In the genomic region with DNA sequence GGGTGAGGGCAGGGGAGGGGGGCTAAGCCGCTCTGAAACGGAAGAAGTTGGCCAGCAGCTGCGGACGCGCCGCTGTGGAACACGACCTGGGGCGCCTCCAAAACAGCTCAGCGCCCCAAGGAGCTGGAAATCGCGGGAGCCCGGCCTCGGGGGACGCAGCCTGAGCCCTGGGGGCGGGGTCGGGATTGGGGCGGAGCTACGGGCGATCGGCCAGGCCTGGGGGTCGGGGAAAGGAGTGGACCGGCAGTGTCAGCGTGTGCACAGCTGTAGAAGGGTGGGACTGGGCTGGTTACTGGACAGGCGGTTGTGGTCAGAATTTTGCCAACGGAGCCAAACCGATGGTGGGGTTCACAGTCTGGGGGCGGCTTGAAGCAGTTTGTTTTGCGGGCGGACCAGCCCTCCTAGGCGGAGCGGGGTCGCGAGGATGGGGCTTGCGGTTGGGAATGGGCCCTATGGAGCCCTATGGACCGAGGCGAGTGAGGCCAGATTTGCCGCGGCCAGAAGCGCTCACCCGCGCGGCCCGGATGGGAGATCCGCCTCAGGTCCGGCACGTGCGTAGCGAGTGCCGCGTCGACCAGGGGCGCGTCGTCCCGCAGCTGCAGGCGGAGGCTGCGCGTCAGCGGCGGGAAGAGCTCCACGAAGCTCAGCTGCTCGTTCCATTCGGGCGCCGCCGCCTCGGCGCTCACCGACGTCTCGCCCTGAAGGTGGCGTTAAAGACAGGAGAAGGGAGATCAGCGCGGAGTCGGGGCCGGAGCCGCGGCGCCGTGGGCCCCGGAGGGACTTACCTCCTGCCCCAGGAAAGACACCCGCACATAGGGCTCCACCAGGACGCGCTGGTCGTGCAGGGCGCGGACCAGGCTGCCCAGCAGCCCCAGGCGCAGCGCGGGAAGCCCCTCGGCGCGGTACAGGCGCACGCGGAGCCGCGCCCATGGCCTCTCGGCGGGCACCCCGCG, we compare ENCODE assay signal across 8 cellular contexts. TPM values are rescaled to one million over a fixed set of nuclear protein-coding genes. Genes with fewer than 3 reads are reported as not detected.
A peak's percentile ranks its signal among the peaks of the same experiment; 100 is the strongest.
DNase-seq lines count a peak whose midpoint lies in the region; ATAC-seq, FAIRE-seq and TF ChIP-seq lines count a peak whose summit lies in the region.

No MANE protein-coding gene starts in this region.

- TF ChIP-seq RAD21 in Ishikawa (IDR thresholded peaks at IDR 0.05; ENCODE audit: low read depth): no peak

- TF ChIP-seq CTCF in right atrium auricular region (IDR thresholded peaks at IDR 0.05): peak in 1 of 2 donors; percentile 66

- H3K27me3 ChIP-seq in right atrium auricular region (no peaks in the 10 kb centered on the region), rectal smooth muscle tissue (ENCODE audit: control insufficient read depth, insufficient read depth, low read length) (peaks cover 9% of the 10 kb centered on the region)

- no peaks in the 10 kb centered on the region for H3K9me3 Mint-ChIP-seq in T-cell
- no peaks in the 10 kb centered on the region for H3K9me3 Mint-ChIP-seq in activated naive CD8-positive, alpha-beta T cell treated with anti-CD3 and anti-CD28 coated beads, Interleukin-2, amount 50 U/mL, for 24 hours

- peaks cover 0 to 11% of the 10 kb centered on the region in 2 donors for H3K27me3 Mint-ChIP-seq in T-cell
- peaks cover 33% of the 10 kb centered on the region for H3K27me3 Mint-ChIP-seq in activated naive CD8-positive, alpha-beta T cell treated with anti-CD3 and anti-CD28 coated beads, Interleukin-2, amount 50 U/mL, for 24 hours

- no peaks in the 10 kb centered on the region for H3K36me3 Mint-ChIP-seq in T-cell
- H3K36me3 Mint-ChIP-seq in activated naive CD8-positive, alpha-beta T cell treated with anti-CD3 and anti-CD28 coated beads, Interleukin-2, amount 50 U/mL, for 24 hours (ENCODE audit: low read depth): no peaks in the 10 kb centered on the region

- ATAC-seq in T-cell (replicated peaks in 1 of 4): peak; percentile 91 to 95 (median 92)
- peak; percentile 75 for ATAC-seq in activated naive CD8-positive, alpha-beta T cell treated with anti-CD3 and anti-CD28 coated beads, Interleukin-2, amount 50 U/mL, for 24 hours
- no peak for ATAC-seq in GM18868 (IDR thresholded peaks at IDR 0.05; ENCODE audit: unreplicated experiment)

- FAIRE-seq in urothelium cell line (lab: Jason Lieb, UNC): no peak

- CTCF ChIA-PET in T-cell (lab: Charles Lee): interaction anchor here in 1 of 2 donors (0.6 to 1.9 kb wide), 9 partner anchors 13 to 457 kb away, joined by 3 to 17 read pairs (median 4); a partner anchor contains a TSS

- H3K36me3 ChIP-seq in right atrium auricular region (no peaks in the 10 kb centered on the region), rectal smooth muscle tissue (ENCODE audit: control insufficient read depth, insufficient read depth, low read length) (no peaks in the 10 kb centered on the region)

- peak overlapping the region; percentile 72 to 81 (median 75) for H3K4me3 Mint-ChIP-seq in T-cell
- peak overlapping the region; percentile 71 for H3K4me3 Mint-ChIP-seq in activated naive CD8-positive, alpha-beta T cell treated with anti-CD3 and anti-CD28 coated beads, Interleukin-2, amount 50 U/mL, for 24 hours

- DNase-seq in DMS53 treated with DMSO at 0.1 percent for 48 hours (lab: John Stamatoyannopoulos, UW; ENCODE audit: unreplicated experiment): peak; percentile 31
- DNase-seq in T-cell: peak; percentile 61 to 83 (median 75)
- DNase-seq in activated naive CD8-positive, alpha-beta T cell treated with anti-CD3 and anti-CD28 coated beads, Interleukin-2, amount 50 U/mL, for 24 hours: peak; percentile 76
- DNase-seq in right atrium auricular region (ENCODE audit: low spot score): peak; percentile 72
- peak; percentile 35 for DNase-seq in urothelium cell line (ENCODE audit: low spot score)

- H3K4me1 ChIP-seq in right atrium auricular region (peaks cover 0 to 20% of the 10 kb centered on the region in 2 donors), rectal smooth muscle tissue (ENCODE audit: control insufficient read depth, insufficient read depth, low read length) (no peaks in the 10 kb centered on the region)

- no peak overlapping the region for H3K9ac ChIP-seq in rectal smooth muscle tissue (ENCODE audit: low read length)

- POLR2A ChIA-PET in T-cell (lab: Charles Lee): interaction anchor here in 1 of 2 donors (0.6 to 1.0 kb wide), 3 partner anchors 14 to 133 kb away, joined by 3 read pairs; a partner anchor contains a TSS

- H3K4me3 ChIP-seq in right atrium auricular region (peak overlapping the region; percentile 20 to 51), rectal smooth muscle tissue (ENCODE audit: low read length) (peak overlapping the region; percentile 58)

- no peak overlapping the region for H3K27ac Mint-ChIP-seq in T-cell
- peak overlapping the region; percentile 12 for H3K27ac Mint-ChIP-seq in activated naive CD8-positive, alpha-beta T cell treated with anti-CD3 and anti-CD28 coated beads, Interleukin-2, amount 50 U/mL, for 24 hours

- peaks cover 0 to 14% (median 7%) of the 10 kb centered on the region in 3 donors for H3K4me1 Mint-ChIP-seq in T-cell
- peaks cover 9% of the 10 kb centered on the region for H3K4me1 Mint-ChIP-seq in activated naive CD8-positive, alpha-beta T cell treated with anti-CD3 and anti-CD28 coated beads, Interleukin-2, amount 50 U/mL, for 24 hours

- no peaks in the 10 kb centered on the region for H3K9me3 ChIP-seq in right atrium auricular region

- H3K27ac ChIP-seq in right atrium auricular region: no peak overlapping the region
- H3K27ac ChIP-seq in rectal smooth muscle tissue (ENCODE audit: low read depth, low read length): no peak overlapping the region

- no peak for TF ChIP-seq EP300 in Ishikawa (IDR thresholded peaks at IDR 0.05; ENCODE audit: borderline replicate concordance)

TF ChIP-seq in Ishikawa, 13 proteins besides CTCF, POLR2A, EP300 and RAD21:
- TF ChIP-seq CEBPB (IDR thresholded peaks at IDR 0.05) (no peak), TCF12 (IDR thresholded peaks at IDR 0.05; ENCODE audit: low read depth) (no peak)
- TF ChIP-seq, protein P1, sequence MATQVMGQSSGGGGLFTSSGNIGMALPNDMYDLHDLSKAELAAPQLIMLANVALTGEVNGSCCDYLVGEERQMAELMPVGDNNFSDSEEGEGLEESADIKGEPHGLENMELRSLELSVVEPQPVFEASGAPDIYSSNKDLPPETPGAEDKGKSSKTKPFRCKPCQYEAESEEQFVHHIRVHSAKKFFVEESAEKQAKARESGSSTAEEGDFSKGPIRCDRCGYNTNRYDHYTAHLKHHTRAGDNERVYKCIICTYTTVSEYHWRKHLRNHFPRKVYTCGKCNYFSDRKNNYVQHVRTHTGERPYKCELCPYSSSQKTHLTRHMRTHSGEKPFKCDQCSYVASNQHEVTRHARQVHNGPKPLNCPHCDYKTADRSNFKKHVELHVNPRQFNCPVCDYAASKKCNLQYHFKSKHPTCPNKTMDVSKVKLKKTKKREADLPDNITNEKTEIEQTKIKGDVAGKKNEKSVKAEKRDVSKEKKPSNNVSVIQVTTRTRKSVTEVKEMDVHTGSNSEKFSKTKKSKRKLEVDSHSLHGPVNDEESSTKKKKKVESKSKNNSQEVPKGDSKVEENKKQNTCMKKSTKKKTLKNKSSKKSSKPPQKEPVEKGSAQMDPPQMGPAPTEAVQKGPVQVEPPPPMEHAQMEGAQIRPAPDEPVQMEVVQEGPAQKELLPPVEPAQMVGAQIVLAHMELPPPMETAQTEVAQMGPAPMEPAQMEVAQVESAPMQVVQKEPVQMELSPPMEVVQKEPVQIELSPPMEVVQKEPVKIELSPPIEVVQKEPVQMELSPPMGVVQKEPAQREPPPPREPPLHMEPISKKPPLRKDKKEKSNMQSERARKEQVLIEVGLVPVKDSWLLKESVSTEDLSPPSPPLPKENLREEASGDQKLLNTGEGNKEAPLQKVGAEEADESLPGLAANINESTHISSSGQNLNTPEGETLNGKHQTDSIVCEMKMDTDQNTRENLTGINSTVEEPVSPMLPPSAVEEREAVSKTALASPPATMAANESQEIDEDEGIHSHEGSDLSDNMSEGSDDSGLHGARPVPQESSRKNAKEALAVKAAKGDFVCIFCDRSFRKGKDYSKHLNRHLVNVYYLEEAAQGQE (IDR thresholded peaks at IDR 0.05; ENCODE audit: low read depth): no peak
- TF ChIP-seq, protein P2, sequence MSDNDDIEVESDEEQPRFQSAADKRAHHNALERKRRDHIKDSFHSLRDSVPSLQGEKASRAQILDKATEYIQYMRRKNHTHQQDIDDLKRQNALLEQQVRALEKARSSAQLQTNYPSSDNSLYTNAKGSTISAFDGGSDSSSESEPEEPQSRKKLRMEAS (IDR thresholded peaks at IDR 0.05): peak; percentile 83

RNA-seq across cellular contexts. Expression of a gene that starts 14.3 kb away (rescaled TPM):
- total RNA-seq in T-cell: 10 to 100 TPM in 2 of 5 donors, 1 to 10 TPM in 1, under 1 TPM in 2; 0.76 to 26.4 (median 1.2) TPM
- total RNA-seq in right atrium auricular region: 1 to 10 TPM; 4.6 to 5.5 TPM

RNA-seq across cellular contexts. Expression of a gene that starts 59.4 kb away (rescaled TPM):
- total RNA-seq in T-cell (100 to 1,000 TPM; 135 to 180 (median 166) TPM), right atrium auricular region (100 to 1,000 TPM in 1 of 2 donors, 10 to 100 TPM in 1; 99.9 to 155 TPM)
